ENCODE assay signal across 16 cellular contexts in genomic region chr1:5961601-5962000, GRCh38. TPM values are rescaled to one million over a fixed set of nuclear protein-coding genes. Genes with fewer than 3 reads are reported as not detected.
DNase-seq lines count a peak whose midpoint lies in the region; ATAC-seq and TF ChIP-seq lines count a peak whose summit lies in the region.
"Had no signal": no experiment of that assay in that cellular context is flagged by ENCODE, and none has a peak within 500 bp of the region (broad histone marks: within the 10 kb centered on the region; RNA-seq: fewer than 3 reads in every experiment).

No MANE protein-coding gene starts in this region.

- H3K27ac Mint-ChIP-seq in WTC11: peak overlapping the region; percentile 70; the same call in 1 of the 2 replicates
- H3K27ac Mint-ChIP-seq: GM23338 had no signal

- H3K27me3 ChIP-seq in WERI-Rb-1 (ENCODE audit: insufficient read depth, low read depth, severe bottlenecking): no peaks in the 10 kb centered on the region
- H3K27me3 ChIP-seq: SJCRH30 had no signal

- peaks cover 7% of the 10 kb centered on the region; the same call in 1 of the 2 replicates for H3K4me1 Mint-ChIP-seq in WTC11

- H3K36me3 Mint-ChIP-seq in WTC11: peaks cover 15% of the 10 kb centered on the region

- H3K9me3 ChIP-seq in WERI-Rb-1 (ENCODE audit: severe bottlenecking): no peaks in the 10 kb centered on the region
- H3K9me3 ChIP-seq: SJCRH30 had no signal

- TF ChIP-seq CTCF in WTC11 (IDR thresholded peaks at IDR 0.05) (no peak), WERI-Rb-1 (IDR thresholded peaks at IDR 0.05; ENCODE audit: low read depth, low read length) (no peak)

- peak; percentile 94 for DNase-seq in DMS79 (lab: John Stamatoyannopoulos, UW)
- peak; percentile 75 for DNase-seq in NCI-H2029 (lab: John Stamatoyannopoulos, UW)
- no peak for DNase-seq in WTC11 (ENCODE audit: low spot score)
- DNase-seq in posterior vena cava (ENCODE audit: low spot score): peak; percentile 54
- DNase-seq in Ammon's horn (ENCODE audit: low spot score): no peak
- DNase-seq in WERI-Rb-1: no peak
- DNase-seq: CD8-positive, alpha-beta memory T cell; NCI-H146; NCI-H526; NK-92 treated with Interleukin-12 subunit alpha and Interleukin-12 subunit beta, amount 100 ng/mL, for 24 hours; OCI-M1; RPMI8226; SJCRH30; SW 1271 had no signal

- ATAC-seq in WTC11 (no peak), GM19023 (IDR thresholded peaks at IDR 0.05; ENCODE audit: unreplicated experiment) (no peak)
- ATAC-seq: GM23338 had no signal

- H3K4me3 ChIP-seq in WERI-Rb-1 (ENCODE audit: low read depth, low read length): no peak overlapping the region
- H3K4me3 ChIP-seq: GM23338, SJCRH30 had no signal

- H3K27me3 Mint-ChIP-seq in WTC11 (ENCODE audit: low read depth): no peaks in the 10 kb centered on the region
- H3K27me3 Mint-ChIP-seq: CD8-positive, alpha-beta memory T cell had no signal

- CTCF ChIA-PET in WTC11 (lab: Charles Lee): interaction anchor here (1.3 kb wide), 1 partner anchor 13 kb away, joined by 4 read pairs; no protein-coding TSS in a partner anchor

- no peak overlapping the region for H3K4me3 Mint-ChIP-seq in WTC11
- H3K4me3 Mint-ChIP-seq: CD8-positive, alpha-beta memory T cell; GM23338 had no signal

- H3K27ac ChIP-seq in WERI-Rb-1: no peak overlapping the region
- H3K27ac ChIP-seq: SJCRH30 had no signal

- POLR2A ChIA-PET in WTC11 (lab: Charles Lee): no interaction called here

- H3K9me3 Mint-ChIP-seq in WTC11: no peaks in the 10 kb centered on the region
- H3K9me3 Mint-ChIP-seq: CD8-positive, alpha-beta memory T cell; GM23338 had no signal

- peaks cover 48% of the 10 kb centered on the region for H3K36me3 ChIP-seq in WERI-Rb-1

- intact Hi-C loops in posterior vena cava (cut with DNase I): no loop called here

TF ChIP-seq in WTC11, 78 proteins besides CTCF, POLR2A, EP300 and RAD21 (continues in another document):
- TF ChIP-seq ZNF423 (CRISPR knock-in tag; IDR thresholded peaks at IDR 0.05) (no peak), ZNF396 (CRISPR knock-in tag; IDR thresholded peaks at IDR 0.05; ENCODE audit: borderline replicate concordance) (no peak), OVOL2 (CRISPR knock-in tag; IDR thresholded peaks at IDR 0.05; ENCODE audit: borderline replicate concordance) (no peak), JUN (CRISPR knock-in tag; IDR thresholded peaks at IDR 0.05) (no peak), ZNF138 (CRISPR knock-in tag; conservative IDR thresholded peaks at IDR 0.05) (no peak), SMAD3 (CRISPR knock-in tag; IDR thresholded peaks at IDR 0.05; ENCODE audit: borderline replicate concordance) (no peak), TEAD4 (CRISPR knock-in tag; IDR thresholded peaks at IDR 0.05) (no peak), KAT7 (CRISPR knock-in tag; IDR thresholded peaks at IDR 0.05; ENCODE audit: borderline replicate concordance) (no peak), FOXJ3 (CRISPR knock-in tag; IDR thresholded peaks at IDR 0.05; ENCODE audit: borderline replicate concordance) (no peak), MYBL2 (CRISPR knock-in tag; IDR thresholded peaks at IDR 0.05) (no peak), JAZF1 (CRISPR knock-in tag; IDR thresholded peaks at IDR 0.05) (no peak), ZNF232 (CRISPR knock-in tag; IDR thresholded peaks at IDR 0.05) (no peak), ZMAT4 (CRISPR knock-in tag; IDR thresholded peaks at IDR 0.05) (no peak), NR3C1 (CRISPR knock-in tag; conservative IDR thresholded peaks at IDR 0.05; ENCODE audit: low read depth) (no peak)
- TF ChIP-seq, protein P1, sequence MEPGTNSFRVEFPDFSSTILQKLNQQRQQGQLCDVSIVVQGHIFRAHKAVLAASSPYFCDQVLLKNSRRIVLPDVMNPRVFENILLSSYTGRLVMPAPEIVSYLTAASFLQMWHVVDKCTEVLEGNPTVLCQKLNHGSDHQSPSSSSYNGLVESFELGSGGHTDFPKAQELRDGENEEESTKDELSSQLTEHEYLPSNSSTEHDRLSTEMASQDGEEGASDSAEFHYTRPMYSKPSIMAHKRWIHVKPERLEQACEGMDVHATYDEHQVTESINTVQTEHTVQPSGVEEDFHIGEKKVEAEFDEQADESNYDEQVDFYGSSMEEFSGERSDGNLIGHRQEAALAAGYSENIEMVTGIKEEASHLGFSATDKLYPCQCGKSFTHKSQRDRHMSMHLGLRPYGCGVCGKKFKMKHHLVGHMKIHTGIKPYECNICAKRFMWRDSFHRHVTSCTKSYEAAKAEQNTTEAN (CRISPR knock-in tag; IDR thresholded peaks at IDR 0.05): no peak
- TF ChIP-seq, protein P2, sequence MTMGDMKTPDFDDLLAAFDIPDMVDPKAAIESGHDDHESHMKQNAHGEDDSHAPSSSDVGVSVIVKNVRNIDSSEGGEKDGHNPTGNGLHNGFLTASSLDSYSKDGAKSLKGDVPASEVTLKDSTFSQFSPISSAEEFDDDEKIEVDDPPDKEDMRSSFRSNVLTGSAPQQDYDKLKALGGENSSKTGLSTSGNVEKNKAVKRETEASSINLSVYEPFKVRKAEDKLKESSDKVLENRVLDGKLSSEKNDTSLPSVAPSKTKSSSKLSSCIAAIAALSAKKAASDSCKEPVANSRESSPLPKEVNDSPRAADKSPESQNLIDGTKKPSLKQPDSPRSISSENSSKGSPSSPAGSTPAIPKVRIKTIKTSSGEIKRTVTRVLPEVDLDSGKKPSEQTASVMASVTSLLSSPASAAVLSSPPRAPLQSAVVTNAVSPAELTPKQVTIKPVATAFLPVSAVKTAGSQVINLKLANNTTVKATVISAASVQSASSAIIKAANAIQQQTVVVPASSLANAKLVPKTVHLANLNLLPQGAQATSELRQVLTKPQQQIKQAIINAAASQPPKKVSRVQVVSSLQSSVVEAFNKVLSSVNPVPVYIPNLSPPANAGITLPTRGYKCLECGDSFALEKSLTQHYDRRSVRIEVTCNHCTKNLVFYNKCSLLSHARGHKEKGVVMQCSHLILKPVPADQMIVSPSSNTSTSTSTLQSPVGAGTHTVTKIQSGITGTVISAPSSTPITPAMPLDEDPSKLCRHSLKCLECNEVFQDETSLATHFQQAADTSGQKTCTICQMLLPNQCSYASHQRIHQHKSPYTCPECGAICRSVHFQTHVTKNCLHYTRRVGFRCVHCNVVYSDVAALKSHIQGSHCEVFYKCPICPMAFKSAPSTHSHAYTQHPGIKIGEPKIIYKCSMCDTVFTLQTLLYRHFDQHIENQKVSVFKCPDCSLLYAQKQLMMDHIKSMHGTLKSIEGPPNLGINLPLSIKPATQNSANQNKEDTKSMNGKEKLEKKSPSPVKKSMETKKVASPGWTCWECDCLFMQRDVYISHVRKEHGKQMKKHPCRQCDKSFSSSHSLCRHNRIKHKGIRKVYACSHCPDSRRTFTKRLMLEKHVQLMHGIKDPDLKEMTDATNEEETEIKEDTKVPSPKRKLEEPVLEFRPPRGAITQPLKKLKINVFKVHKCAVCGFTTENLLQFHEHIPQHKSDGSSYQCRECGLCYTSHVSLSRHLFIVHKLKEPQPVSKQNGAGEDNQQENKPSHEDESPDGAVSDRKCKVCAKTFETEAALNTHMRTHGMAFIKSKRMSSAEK (CRISPR knock-in tag; IDR thresholded peaks at IDR 0.05; ENCODE audit: borderline replicate concordance): no peak
- TF ChIP-seq, protein P3, sequence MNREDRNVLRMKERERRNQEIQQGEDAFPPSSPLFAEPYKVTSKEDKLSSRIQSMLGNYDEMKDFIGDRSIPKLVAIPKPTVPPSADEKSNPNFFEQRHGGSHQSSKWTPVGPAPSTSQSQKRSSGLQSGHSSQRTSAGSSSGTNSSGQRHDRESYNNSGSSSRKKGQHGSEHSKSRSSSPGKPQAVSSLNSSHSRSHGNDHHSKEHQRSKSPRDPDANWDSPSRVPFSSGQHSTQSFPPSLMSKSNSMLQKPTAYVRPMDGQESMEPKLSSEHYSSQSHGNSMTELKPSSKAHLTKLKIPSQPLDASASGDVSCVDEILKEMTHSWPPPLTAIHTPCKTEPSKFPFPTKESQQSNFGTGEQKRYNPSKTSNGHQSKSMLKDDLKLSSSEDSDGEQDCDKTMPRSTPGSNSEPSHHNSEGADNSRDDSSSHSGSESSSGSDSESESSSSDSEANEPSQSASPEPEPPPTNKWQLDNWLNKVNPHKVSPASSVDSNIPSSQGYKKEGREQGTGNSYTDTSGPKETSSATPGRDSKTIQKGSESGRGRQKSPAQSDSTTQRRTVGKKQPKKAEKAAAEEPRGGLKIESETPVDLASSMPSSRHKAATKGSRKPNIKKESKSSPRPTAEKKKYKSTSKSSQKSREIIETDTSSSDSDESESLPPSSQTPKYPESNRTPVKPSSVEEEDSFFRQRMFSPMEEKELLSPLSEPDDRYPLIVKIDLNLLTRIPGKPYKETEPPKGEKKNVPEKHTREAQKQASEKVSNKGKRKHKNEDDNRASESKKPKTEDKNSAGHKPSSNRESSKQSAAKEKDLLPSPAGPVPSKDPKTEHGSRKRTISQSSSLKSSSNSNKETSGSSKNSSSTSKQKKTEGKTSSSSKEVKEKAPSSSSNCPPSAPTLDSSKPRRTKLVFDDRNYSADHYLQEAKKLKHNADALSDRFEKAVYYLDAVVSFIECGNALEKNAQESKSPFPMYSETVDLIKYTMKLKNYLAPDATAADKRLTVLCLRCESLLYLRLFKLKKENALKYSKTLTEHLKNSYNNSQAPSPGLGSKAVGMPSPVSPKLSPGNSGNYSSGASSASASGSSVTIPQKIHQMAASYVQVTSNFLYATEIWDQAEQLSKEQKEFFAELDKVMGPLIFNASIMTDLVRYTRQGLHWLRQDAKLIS (CRISPR knock-in tag; IDR thresholded peaks at IDR 0.05; ENCODE audit: borderline replicate concordance): no peak
- TF ChIP-seq, protein P4, sequence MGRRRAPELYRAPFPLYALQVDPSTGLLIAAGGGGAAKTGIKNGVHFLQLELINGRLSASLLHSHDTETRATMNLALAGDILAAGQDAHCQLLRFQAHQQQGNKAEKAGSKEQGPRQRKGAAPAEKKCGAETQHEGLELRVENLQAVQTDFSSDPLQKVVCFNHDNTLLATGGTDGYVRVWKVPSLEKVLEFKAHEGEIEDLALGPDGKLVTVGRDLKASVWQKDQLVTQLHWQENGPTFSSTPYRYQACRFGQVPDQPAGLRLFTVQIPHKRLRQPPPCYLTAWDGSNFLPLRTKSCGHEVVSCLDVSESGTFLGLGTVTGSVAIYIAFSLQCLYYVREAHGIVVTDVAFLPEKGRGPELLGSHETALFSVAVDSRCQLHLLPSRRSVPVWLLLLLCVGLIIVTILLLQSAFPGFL (CRISPR knock-in tag; IDR thresholded peaks at IDR 0.05; ENCODE audit: borderline replicate concordance): no peak

RNA-seq across cellular contexts. Expression of gene NPHP4, which starts 30.6 kb away (rescaled TPM):
- total RNA-seq in WTC11 (2021) (10.6 to 16.8 TPM (median 12.0 TPM) in 3 replicates), posterior vena cava (1 to 10 TPM; 6.9 to 7.7 TPM)

Comparison
In these comparisons a context has a peak if more than half of its experiments do, and no peak if none do; other contexts are left out.
1. DNase-seq: peak in DMS79 (single experiment), NCI-H2029 (single experiment) and posterior vena cava (single experiment); none in WTC11 (single experiment), Ammon's horn (single experiment) and WERI-Rb-1 (single experiment).